In genomic region chr10:35368485-35369048, GRCh38 we compare ENCODE assay signal across 12 cellular contexts. TPM values are rescaled to one million over a fixed set of nuclear protein-coding genes. Genes with fewer than 3 reads are reported as not detected.
DNase-seq lines count a peak whose midpoint lies in the region; ATAC-seq, FAIRE-seq and TF ChIP-seq lines count a peak whose summit lies in the region.
"Had no signal": no experiment of that assay in that cellular context is flagged by ENCODE, and none has a peak within 500 bp of the region (broad histone marks: within the 10 kb centered on the region; RNA-seq: fewer than 3 reads in every experiment).

No MANE protein-coding gene starts in this region.

- H3K27ac ChIP-seq in C4-2B: peak overlapping the region; percentile 57
- H3K27ac ChIP-seq in esophagus muscularis mucosa (replicated peaks in 1 of 4): peak overlapping the region; percentile 53 to 65 (median 59)
- H3K27ac ChIP-seq in pancreas: peak overlapping the region in 3 of 4 donors; percentile 17 to 61 (median 37)

- ATAC-seq in pancreas (peak in 3 of 4 donors; percentile 11 to 53 (median 31)), GM19463 (IDR thresholded peaks at IDR 0.05; ENCODE audit: unreplicated experiment) (no peak), HG03432 (IDR thresholded peaks at IDR 0.05; ENCODE audit: unreplicated experiment) (no peak)

- no peaks in the 10 kb centered on the region for H3K36me3 ChIP-seq in esophagus muscularis mucosa
- no peaks in the 10 kb centered on the region for H3K36me3 ChIP-seq in pancreas

- no peak for TF ChIP-seq EP300 in esophagus muscularis mucosa (IDR thresholded peaks at IDR 0.05)

- H3K4me1 ChIP-seq in esophagus muscularis mucosa (peaks cover 70 to 76% (median 73%) of the 10 kb centered on the region in 4 donors), pancreas (peaks cover 18 to 40% (median 36%) of the 10 kb centered on the region in 3 donors)

- no peak overlapping the region for H3K4me3 ChIP-seq in esophagus muscularis mucosa
- no peak overlapping the region for H3K4me3 ChIP-seq in pancreas

- FAIRE-seq in pancreas (lab: Jason Lieb, UNC): no peak

- no peaks in the 10 kb centered on the region for H3K9me3 ChIP-seq in esophagus muscularis mucosa
- H3K9me3 ChIP-seq in pancreas: no peaks in the 10 kb centered on the region

- no peak for TF ChIP-seq POLR2A in esophagus muscularis mucosa (IDR thresholded peaks at IDR 0.05; ENCODE audit: low read depth)

- no peak for TF ChIP-seq CTCF in C4-2B (conservative IDR thresholded peaks at IDR 0.05)
- TF ChIP-seq CTCF in esophagus muscularis mucosa (IDR thresholded peaks at IDR 0.05): no peak
- no peak for TF ChIP-seq CTCF in pancreas (IDR thresholded peaks at IDR 0.05)

- intact Hi-C loops in esophagus muscularis mucosa (cut with DNase I): no loop called here
- intact Hi-C loops in pancreas (cut with DNase I): no loop called here
- intact Hi-C loops in posterior cingulate gyrus (cut with DNase I): no loop called here

- no peaks in the 10 kb centered on the region for H3K27me3 ChIP-seq in esophagus muscularis mucosa
- H3K27me3 ChIP-seq in pancreas: no peaks in the 10 kb centered on the region

- peak; percentile 32 for DNase-seq in OCI-M1 (lab: John Stamatoyannopoulos, UW)
- no peak for DNase-seq in esophagus muscularis mucosa (ENCODE audit: extremely low spot score)
- DNase-seq in pancreas: no peak
- no peak for DNase-seq in stimulated activated CD4-positive, alpha-beta T cell treated with anti-CD3 and anti-CD28 coated beads, Interleukin-4, amount 100 ng/mL, for 1 hour
- no peak for DNase-seq in posterior cingulate gyrus
- DNase-seq: activated naive CD4-positive, alpha-beta T cell treated with anti-CD3 and anti-CD28 coated beads for 36 hours; head of caudate nucleus; NCI-H1048; NCI-H748 treated with DMSO at 0.1 percent for 48 hours had no signal

- WGBS in esophagus muscularis mucosa: 78% methylated on average over 11 of the region's 11 CpGs
- WGBS in pancreas, 2 donors: 75 to 77% methylated on average over 11 of the region's 11 CpGs

RNA-seq across cellular contexts. Expression of gene CCNY, which starts 32.3 kb away (rescaled TPM):
- 10 to 100 TPM; 36.6 to 53.5 (median 47.0) TPM for total RNA-seq in esophagus muscularis mucosa
- total RNA-seq in pancreas: 10 to 100 TPM; 24.7 to 41.7 (median 29.9) TPM
- polyA plus RNA-seq in pancreas: 10 to 100 TPM; 10.6 to 14.9 TPM

Comparison
In these comparisons a context has a peak if more than half of its experiments do, and no peak if none do; other contexts are left out.
1. ATAC-seq: peak in pancreas (3 of 4); none in GM19463 (single experiment) and HG03432 (single experiment).
2. Peak in every context shown above with its lines, with median percentiles within 50 percentile points of each other: H3K27ac ChIP-seq.